In genomic region chr20:48302844-48303552, GRCh38 we compare ENCODE assay signal across 22 cellular contexts.
"Had no signal": no experiment of that assay in that cellular context is flagged by ENCODE, and none has a peak within 500 bp of the region (broad histone marks: within the 10 kb centered on the region; RNA-seq: fewer than 3 reads in every experiment).

No MANE protein-coding gene starts in this region.

- DNase-seq: KBM-7, MV-4-11, NCI-H1048, NCI-H1105, NCI-H1417, NCI-H1436 treated with DMSO at 0.1 percent for 48 hours, NCI-H1694, NCI-H187 treated with DMSO at 0.1 percent for 48 hours, NCI-H2029 treated with DMSO at 0.1 percent for 48 hours, NCI-H226, NCI-H446, NCI-H510A, NCI-H524 treated with DMSO at 0.1 percent for 48 hours, NCI-H69, NCI-H774, Right ventricle myocardium superior, RPMI8226, SIG-M5 had no signal

- H3K9me3 ChIP-seq: SJSA1 had no signal

- H3K27ac ChIP-seq: HL-60, SJSA1, SK-N-MC had no signal

- H3K36me3 ChIP-seq: SJSA1 had no signal

- FAIRE-seq: RCC 7860 had no signal

- H3K4me3 ChIP-seq: SJSA1, SK-N-MC had no signal
